34 cellular contexts compared by ENCODE assay signal in genomic region chr14:27389402-27389801, GRCh38.
"Had no signal": no experiment of that assay in that cellular context is flagged by ENCODE, and none has a peak within 500 bp of the region (broad histone marks: within the 10 kb centered on the region; RNA-seq: fewer than 3 reads in every experiment).

No MANE protein-coding gene starts in this region.

- H3K9me3 Mint-ChIP-seq: brain had no signal

- H3K4me3 Mint-ChIP-seq: activated B cell treated with CpG ODN at 0.5 μM for 24 hours; activated CD8-positive, alpha-beta T cell treated with anti-CD3 and anti-CD28 coated beads for 36 hours; activated naive CD4-positive, alpha-beta T cell treated with anti-CD3 and anti-CD28 coated beads for 36 hours; activated naive CD4-positive, alpha-beta T cell treated with anti-CD3 and anti-CD28 coated beads, Interleukin-2, amount 50 U/mL, for 24 hours; activated naive CD8-positive, alpha-beta T cell treated with anti-CD3 and anti-CD28 coated beads for 36 hours; activated naive CD8-positive, alpha-beta T cell treated with anti-CD3 and anti-CD28 coated beads, Interleukin-2, amount 50 U/mL, for 24 hours; activated T-cell treated with anti-CD3 and anti-CD28 coated beads, Interleukin-2, amount 50 U/mL, for 4 hours; brain; T-helper 17 cell; T-helper 2 cell treated with Interferon-gamma antibody and Interleukin-4, amounts not matched to agents 5 μg/mL and 100 μg/mL, for 36 hours had no signal

- H3K4me3 ChIP-seq: adrenal gland, breast epithelium, cardiac muscle cell, colonic mucosa, gastroesophageal sphincter, heart right ventricle, hepatocyte had no signal

- H2AFZ ChIP-seq: hepatocyte had no signal

- H3K36me3 ChIP-seq: adrenal gland, breast epithelium, cardiac muscle cell, colonic mucosa, gastroesophageal sphincter, heart right ventricle, WERI-Rb-1 had no signal

- H3K27me3 ChIP-seq: adrenal gland, breast epithelium, cardiac muscle cell, colonic mucosa, gastroesophageal sphincter, heart right ventricle, hepatocyte had no signal

- H3K79me2 ChIP-seq: hepatocyte had no signal

- DNase-seq: activated B cell treated with CpG ODN at 0.5 μM for 24 hours; activated CD4-positive, alpha-beta T cell treated with anti-CD3 and anti-CD28 coated beads for 48 hours; activated CD4-positive, alpha-beta T cell treated with anti-CD3 and anti-CD28 coated beads, Interleukin-2, amount 50 U/mL, for 1 hour; activated CD4-positive, alpha-beta T cell treated with anti-CD3 and anti-CD28 coated beads, Interleukin-2, amount 50 U/mL, for 48 hours; activated CD8-positive, alpha-beta memory T cell treated with anti-CD3 and anti-CD28 coated beads for 24 hours; activated CD8-positive, alpha-beta T cell treated with anti-CD3 and anti-CD28 coated beads for 36 hours; activated effector memory CD4-positive, alpha-beta T cell treated with anti-CD3 and anti-CD28 coated beads, Interleukin-2, amount 50 U/mL, for 16 hours; activated naive CD4-positive, alpha-beta T cell treated with anti-CD3 and anti-CD28 coated beads for 36 hours; activated naive CD8-positive, alpha-beta T cell treated with anti-CD3 and anti-CD28 coated beads for 36 hours; activated naive CD8-positive, alpha-beta T cell treated with anti-CD3 and anti-CD28 coated beads, Interleukin-2, amount 50 U/mL, for 24 hours; activated T-cell treated with anti-CD3 and anti-CD28 coated beads, Interleukin-2, amount 50 U/mL, for 4 hours; adrenal gland; amygdala; aorta; central memory CD4-positive, alpha-beta T cell; cerebellar nuclear complex; colonic mucosa; effector CD8-positive, alpha-beta T cell; foreskin melanocyte; heart right ventricle; T-helper 1 cell; T-helper 17 cell; T1000; WERI-Rb-1 had no signal

- H3K27ac Mint-ChIP-seq: activated B cell treated with CpG ODN at 0.5 μM for 24 hours; activated CD8-positive, alpha-beta T cell treated with anti-CD3 and anti-CD28 coated beads for 36 hours; activated naive CD4-positive, alpha-beta T cell treated with anti-CD3 and anti-CD28 coated beads for 36 hours; activated naive CD4-positive, alpha-beta T cell treated with anti-CD3 and anti-CD28 coated beads, Interleukin-2, amount 50 U/mL, for 24 hours; activated naive CD8-positive, alpha-beta T cell treated with anti-CD3 and anti-CD28 coated beads for 36 hours; activated naive CD8-positive, alpha-beta T cell treated with anti-CD3 and anti-CD28 coated beads, Interleukin-2, amount 50 U/mL, for 24 hours; activated T-helper 2 cell treated with anti-CD3 and anti-CD28 coated beads, Interferon-gamma antibody, Interleukin-2, Interleukin-4, amounts not matched to agents 10 μg/mL and 5 μg/mL and 100 μg/mL, durations not matched to agents 14 hours and 24 hours and 36 hours; brain; T-helper 17 cell; T-helper 2 cell treated with Interferon-gamma antibody and Interleukin-4, amounts not matched to agents 5 μg/mL and 100 μg/mL, for 36 hours had no signal

- H3K27me3 Mint-ChIP-seq: activated B cell treated with CpG ODN at 0.5 μM for 24 hours; activated CD8-positive, alpha-beta T cell treated with anti-CD3 and anti-CD28 coated beads for 36 hours; activated naive CD4-positive, alpha-beta T cell treated with anti-CD3 and anti-CD28 coated beads, Interleukin-2, amount 50 U/mL, for 24 hours; activated naive CD8-positive, alpha-beta T cell treated with anti-CD3 and anti-CD28 coated beads for 36 hours; activated naive CD8-positive, alpha-beta T cell treated with anti-CD3 and anti-CD28 coated beads, Interleukin-2, amount 50 U/mL, for 24 hours; brain; T-helper 17 cell had no signal

- H3K4me1 Mint-ChIP-seq: activated B cell treated with CpG ODN at 0.5 μM for 24 hours; activated naive CD4-positive, alpha-beta T cell treated with anti-CD3 and anti-CD28 coated beads, Interleukin-2, amount 50 U/mL, for 24 hours; activated naive CD8-positive, alpha-beta T cell treated with anti-CD3 and anti-CD28 coated beads for 36 hours; activated naive CD8-positive, alpha-beta T cell treated with anti-CD3 and anti-CD28 coated beads, Interleukin-2, amount 50 U/mL, for 24 hours; brain; T-helper 17 cell had no signal

- ATAC-seq: activated CD4-positive, CD25-positive, alpha-beta regulatory T cell treated with anti-CD3 and anti-CD28 coated beads, Interleukin-2, amount 50 U/mL, for 24 hours; activated CD8-positive, alpha-beta T cell treated with anti-CD3 and anti-CD28 coated beads for 36 hours; activated naive CD8-positive, alpha-beta T cell treated with anti-CD3 and anti-CD28 coated beads, Interleukin-2, amount 50 U/mL, for 24 hours; activated T-cell treated with anti-CD3 and anti-CD28 coated beads, Interleukin-2, amount 50 U/mL, for 4 hours; esophagus mucosa; gastroesophageal sphincter; heart right ventricle; T-helper 17 cell had no signal

- H3K27ac ChIP-seq: adrenal gland, breast epithelium, cardiac muscle cell, colonic mucosa, gastroesophageal sphincter, heart right ventricle, hepatocyte, WERI-Rb-1 had no signal

- H3K4me2 ChIP-seq: hepatocyte had no signal

- H3K9me3 ChIP-seq: adrenal gland, breast epithelium, colonic mucosa, gastroesophageal sphincter, heart right ventricle had no signal

- H3K36me3 Mint-ChIP-seq: activated naive CD4-positive, alpha-beta T cell treated with anti-CD3 and anti-CD28 coated beads, Interleukin-2, amount 50 U/mL, for 24 hours; activated naive CD8-positive, alpha-beta T cell treated with anti-CD3 and anti-CD28 coated beads for 36 hours; brain had no signal

- H3K4me1 ChIP-seq: adrenal gland, breast epithelium, colonic mucosa, gastroesophageal sphincter, heart right ventricle had no signal
